13 cellular contexts compared by ENCODE assay signal in the genomic region with DNA sequence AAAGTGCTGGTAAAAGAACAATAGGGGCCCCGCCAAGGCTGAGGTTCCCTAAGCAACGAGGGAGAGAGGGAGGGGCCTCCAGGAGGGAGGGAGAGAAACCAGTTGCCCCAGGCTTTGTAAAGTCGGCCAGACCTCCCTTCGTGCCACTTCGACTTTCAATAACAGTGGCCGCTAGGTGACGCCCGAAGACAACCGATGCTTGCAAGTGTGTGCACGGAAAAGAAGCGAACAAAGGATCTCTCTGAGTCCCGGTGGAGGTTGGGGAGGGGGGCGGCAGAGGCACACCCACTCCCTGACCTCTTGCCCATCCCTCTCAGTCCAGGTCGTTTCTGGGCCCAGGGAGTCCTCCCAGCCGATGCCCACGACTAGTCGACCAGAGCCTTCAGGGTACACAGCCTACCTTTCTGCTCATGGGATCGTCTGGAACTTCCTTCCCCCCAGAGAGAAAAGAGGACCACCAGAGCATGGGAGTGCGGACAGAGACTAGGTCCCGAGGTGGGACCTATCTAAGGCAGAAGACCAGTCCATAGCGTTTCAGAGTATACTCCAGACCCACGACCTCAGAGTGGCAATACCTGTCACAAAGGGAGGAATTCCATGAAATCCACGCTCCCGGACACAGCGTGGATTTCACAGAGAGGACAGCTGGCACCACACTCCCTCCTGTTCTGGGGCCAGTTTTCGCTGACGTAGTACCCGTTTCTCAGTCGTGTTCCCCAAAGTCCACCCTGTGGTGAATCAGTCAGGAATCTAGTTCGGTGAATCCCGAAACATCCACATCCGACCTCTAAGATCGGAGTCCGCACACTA.
A peak's percentile ranks its signal among the peaks of the same experiment; 100 is the strongest.
DNase-seq lines count a peak whose midpoint lies in the region; ATAC-seq and TF ChIP-seq lines count a peak whose summit lies in the region.
"Had no signal": no experiment of that assay in that cellular context is flagged by ENCODE, and none has a peak within 500 bp of the region (broad histone marks: within the 10 kb centered on the region; RNA-seq: fewer than 3 reads in every experiment).

No MANE protein-coding gene starts in this region.

- no peaks in the 10 kb centered on the region for H4K20me1 ChIP-seq in Karpas-422 (ENCODE audit: insufficient read depth, low read depth, low read length)

- no peak overlapping the region for H3K4me3 Mint-ChIP-seq in natural killer cell treated with Interleukin-12 subunit alpha and Interleukin-12 subunit beta and Interleukin-15 and Interleukin-18, amount 100 ng/mL, for 72 hours

- no peaks in the 10 kb centered on the region for H3K4me1 Mint-ChIP-seq in natural killer cell treated with Interleukin-12 subunit alpha and Interleukin-12 subunit beta and Interleukin-15 and Interleukin-18, amount 100 ng/mL, for 72 hours (ENCODE audit: low read depth in 2 of 2)

- H3K27me3 Mint-ChIP-seq in natural killer cell treated with Interleukin-12 subunit alpha and Interleukin-12 subunit beta and Interleukin-15 and Interleukin-18, amount 100 ng/mL, for 72 hours = no peaks in the 10 kb centered on the region

- peaks cover 17% of the 10 kb centered on the region for H3K9me3 Mint-ChIP-seq in natural killer cell treated with Interleukin-12 subunit alpha and Interleukin-12 subunit beta and Interleukin-15 and Interleukin-18, amount 100 ng/mL, for 72 hours

- no peak overlapping the region for H3K27ac ChIP-seq in Karpas-422 (ENCODE audit: low read length)
- H3K27ac ChIP-seq: adrenal gland, heart left ventricle, SK-N-MC had no signal

- peak overlapping the region; percentile 58 for H3K9ac ChIP-seq in NT2/D1 (ENCODE audit: insufficient read length, low read depth)
- H3K9ac ChIP-seq in Karpas-422 (ENCODE audit: low read length) = no peak overlapping the region

- H3K9me2 ChIP-seq in Karpas-422 (replicated peaks; ENCODE audit: insufficient read depth, low read length) = no peaks in the 10 kb centered on the region

- H3K9me3 ChIP-seq in NT2/D1 (ENCODE audit: insufficient read depth, low read length) (peaks cover 11% of the 10 kb centered on the region; the same call in 1 of the 2 replicates), Karpas-422 (ENCODE audit: low read length) (peaks cover 14% of the 10 kb centered on the region)
- H3K9me3 ChIP-seq: adrenal gland had no signal

- H2AFZ ChIP-seq in Karpas-422 (ENCODE audit: low read length) = no peak overlapping the region

- H3K36me3 ChIP-seq in NT2/D1 (ENCODE audit: insufficient read depth, insufficient read length, low read length) (no peaks in the 10 kb centered on the region), Karpas-422 (ENCODE audit: insufficient read depth, low read length) (no peaks in the 10 kb centered on the region)
- H3K36me3 ChIP-seq: adrenal gland, heart left ventricle had no signal

- no peak for ATAC-seq in esophagus mucosa
- no peak for ATAC-seq in natural killer cell treated with Interleukin-12 subunit alpha and Interleukin-12 subunit beta and Interleukin-15 and Interleukin-18, amount 100 ng/mL, for 72 hours
- ATAC-seq: heart left ventricle had no signal

- peak; percentile 68 for TF ChIP-seq CTCF in epithelial cell of proximal tubule (conservative IDR thresholded peaks at IDR 0.05; ENCODE audit: low read depth, low read length)

- no peak overlapping the region for H3K4me3 ChIP-seq in NT2/D1 (ENCODE audit: insufficient read length, low read depth)
- peak overlapping the region; percentile 28 for H3K4me3 ChIP-seq in epithelial cell of proximal tubule (ENCODE audit: low read depth, low read length)
- no peak overlapping the region for H3K4me3 ChIP-seq in Karpas-422 (ENCODE audit: low read length)
- H3K4me3 ChIP-seq: adrenal gland, heart left ventricle, SK-N-MC, smooth muscle cell had no signal

- H3K4me2 ChIP-seq in Karpas-422 (ENCODE audit: low read depth, low read length, poor library complexity, severe bottlenecking) = no peak overlapping the region
- H3K4me2 ChIP-seq: smooth muscle cell had no signal

- no peak overlapping the region for H3K27ac Mint-ChIP-seq in natural killer cell treated with Interleukin-12 subunit alpha and Interleukin-12 subunit beta and Interleukin-15 and Interleukin-18, amount 100 ng/mL, for 72 hours

- peak; percentile 7 for DNase-seq in stimulated activated CD4-positive, alpha-beta T cell treated with anti-CD3 and anti-CD28 coated beads, Interleukin-15, amount 100 ng/mL, for 24 hours
- no peak for DNase-seq in stimulated activated CD4-positive, alpha-beta T cell treated with anti-CD3 and anti-CD28 coated beads, Interleukin-2, amount 100 ng/mL, for 48 hours
- DNase-seq in NT2/D1 (ENCODE audit: low read depth, low spot score) (peak; percentile 93), epithelial cell of proximal tubule (ENCODE audit: low read depth) (peak; percentile 4), middle frontal gyrus (ENCODE audit: extremely low spot score, low spot score) (no peak), Karpas-422 (no peak)
- DNase-seq in natural killer cell treated with Interleukin-12 subunit alpha and Interleukin-12 subunit beta and Interleukin-15 and Interleukin-18, amount 100 ng/mL, for 72 hours (ENCODE audit: low spot score) = no peak
- DNase-seq: adrenal gland, AML-193, heart left ventricle had no signal

- H3K79me2 ChIP-seq in Karpas-422 (ENCODE audit: low read length) = no peaks in the 10 kb centered on the region

- peaks cover 8% of the 10 kb centered on the region for H3K4me1 ChIP-seq in NT2/D1 (ENCODE audit: insufficient read depth, insufficient read length)
- H3K4me1 ChIP-seq in Karpas-422 (ENCODE audit: low read length) = no peaks in the 10 kb centered on the region
- H3K4me1 ChIP-seq: adrenal gland, heart left ventricle had no signal

- H3K27me3 ChIP-seq in NT2/D1 (ENCODE audit: insufficient read depth, insufficient read length) (no peaks in the 10 kb centered on the region), Karpas-422 (ENCODE audit: low read length) (no peaks in the 10 kb centered on the region)
- H3K27me3 ChIP-seq: adrenal gland, heart left ventricle had no signal

- peaks cover 23% of the 10 kb centered on the region for H3K36me3 Mint-ChIP-seq in natural killer cell treated with Interleukin-12 subunit alpha and Interleukin-12 subunit beta and Interleukin-15 and Interleukin-18, amount 100 ng/mL, for 72 hours

Comparison
In these comparisons a context has a peak if more than half of its experiments do, and no peak if none do; other contexts are left out.
1. DNase-seq: peak in stimulated activated CD4-positive, alpha-beta T cell treated with anti-CD3 and anti-CD28 coated beads, Interleukin-15, amount 100 ng/mL, for 24 hours (single experiment), NT2/D1 (single experiment) and epithelial cell of proximal tubule (single experiment); none in stimulated activated CD4-positive, alpha-beta T cell treated with anti-CD3 and anti-CD28 coated beads, Interleukin-2, amount 100 ng/mL, for 48 hours (0 of 2), middle frontal gyrus (single experiment), natural killer cell treated with Interleukin-12 subunit alpha and Interleukin-12 subunit beta and Interleukin-15 and Interleukin-18, amount 100 ng/mL, for 72 hours (single experiment) and Karpas-422 (single experiment).